Comparison of ENCODE assay signal across 15 cellular contexts in the genomic region with DNA sequence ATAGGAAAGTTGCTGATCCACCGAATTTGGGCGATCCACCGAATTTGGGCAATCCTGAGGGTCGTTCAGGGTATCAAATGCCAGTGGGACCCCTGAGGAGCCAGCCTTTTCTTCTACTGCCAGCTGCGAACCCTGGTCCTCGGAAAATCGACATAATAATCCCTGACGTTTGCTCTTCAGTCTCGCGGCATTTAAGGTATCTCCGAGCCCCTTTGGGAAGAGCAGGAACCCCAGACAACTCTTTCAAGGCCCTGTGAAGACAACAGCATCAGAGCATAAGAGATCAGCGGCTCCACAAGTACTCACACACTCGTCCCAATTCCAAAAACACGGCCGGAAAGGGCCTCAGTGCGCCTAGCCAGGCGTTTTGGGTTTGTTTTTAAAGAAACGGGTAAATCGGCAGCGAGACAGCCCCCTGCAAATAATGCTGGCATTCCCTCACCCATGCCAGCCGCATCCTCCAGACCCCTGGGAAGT. TPM values are rescaled to one million over a fixed set of nuclear protein-coding genes. Genes with fewer than 3 reads are reported as not detected.
DNase-seq lines count a peak whose midpoint lies in the region; ATAC-seq, FAIRE-seq and TF ChIP-seq lines count a peak whose summit lies in the region.
"Had no signal": no experiment of that assay in that cellular context is flagged by ENCODE, and none has a peak within 500 bp of the region (broad histone marks: within the 10 kb centered on the region; RNA-seq: fewer than 3 reads in every experiment).

No MANE protein-coding gene starts in this region.

- H3K9ac ChIP-seq in kidney (ENCODE audit: low read length in 2 of 2), result peak overlapping the region; percentile 94

- peaks cover 0 to 5% of the 10 kb centered on the region in 2 donors for H3K36me3 ChIP-seq in kidney (ENCODE audit: control insufficient read depth in 1 of 2, insufficient read depth in 2 of 2, low read length in 2 of 2)
- no peaks in the 10 kb centered on the region for H3K36me3 ChIP-seq in suprapubic skin
- H3K36me3 ChIP-seq: left lung had no signal

- TF ChIP-seq CTCF in kidney (IDR thresholded peaks at IDR 0.05; ENCODE audit: borderline replicate concordance, extremely low read depth, insufficient read depth) (no peak), suprapubic skin (IDR thresholded peaks at IDR 0.05) (no peak), CD14-positive monocyte (IDR thresholded peaks at IDR 0.05) (no peak)

- H3K9me3 ChIP-seq in kidney (ENCODE audit: control insufficient read depth in 1 of 2, low read length in 2 of 2), result no peaks in the 10 kb centered on the region
- H3K9me3 ChIP-seq in suprapubic skin, result no peaks in the 10 kb centered on the region
- H3K9me3 ChIP-seq: left lung, testis had no signal

- CTCF ChIA-PET in activated CD8-positive, alpha-beta memory T cell treated with anti-CD3 and anti-CD28 coated beads, Interleukin-2, amount 10 ng/mL, durations not matched to agents 7 days and 5 days (lab: Charles Lee), result no interaction called here

- H3K4me3 ChIP-seq in kidney (ENCODE audit: low read length in 2 of 2), result peak overlapping the region; percentile 67 to 77
- peak overlapping the region; percentile 46 for H3K4me3 ChIP-seq in suprapubic skin
- H3K4me3 ChIP-seq: left lung, PC-9 had no signal

- TF ChIP-seq POLR2A in suprapubic skin (IDR thresholded peaks at IDR 0.05), result no peak

- TF ChIP-seq EP300 in suprapubic skin (IDR thresholded peaks at IDR 0.05), result no peak

- intact Hi-C loops in kidney (cut with DNase I) (no loop called here), CD14-positive monocyte (cut with micrococcal nuclease) (no loop called here)

- DNase-seq in activated CD8-positive, alpha-beta memory T cell treated with anti-CD3 and anti-CD28 coated beads, Interleukin-2, amount 10 ng/mL, durations not matched to agents 7 days and 5 days, result no peak
- no peak for DNase-seq in activated CD8-positive, alpha-beta memory T cell treated with anti-CD3 and anti-CD28 coated beads, Interleukin-2, amount 50 U/mL, for 4 hours
- DNase-seq in RCC 7860 (ENCODE audit: low spot score) (peak; percentile 21), kidney (no peak), suprapubic skin (ENCODE audit: low spot score in 2 of 2) (no peak), CD14-positive monocyte (ENCODE audit: low spot score) (no peak), NAMALWA (ENCODE audit: low spot score) (no peak)
- DNase-seq: central memory CD4-positive, alpha-beta T cell; left lung; NCI-H187 treated with DMSO at 0.1 percent for 48 hours; PC-9; testis had no signal

- H3K27ac ChIP-seq in kidney (ENCODE audit: low read depth in 2 of 2, low read length in 2 of 2) (peak overlapping the region; percentile 83 to 93), suprapubic skin (no peak overlapping the region)
- H3K27ac ChIP-seq: left lung, PC-9, testis had no signal

- H3K27me3 ChIP-seq in suprapubic skin, result peaks cover 100% of the 10 kb centered on the region

- peaks cover 0 to 3% of the 10 kb centered on the region in 2 donors for H3K4me1 ChIP-seq in kidney (ENCODE audit: control insufficient read depth in 1 of 2, insufficient read depth in 1 of 2, low read depth in 1 of 2, low read length in 2 of 2)
- peaks cover 21% of the 10 kb centered on the region for H3K4me1 ChIP-seq in suprapubic skin
- H3K4me1 ChIP-seq: testis had no signal

- H3K4me1 Mint-ChIP-seq in activated CD8-positive, alpha-beta memory T cell treated with anti-CD3 and anti-CD28 coated beads, Interleukin-2, amount 10 ng/mL, durations not matched to agents 7 days and 5 days, result peaks cover 29% of the 10 kb centered on the region
- peaks cover 18% of the 10 kb centered on the region for H3K4me1 Mint-ChIP-seq in CD14-positive monocyte
- H3K4me1 Mint-ChIP-seq: activated T-helper 17 cell treated with anti-CD3 and anti-CD28 coated beads, Interleukin-2, amount 50 U/mL, for 72 hours had no signal

- no peaks in the 10 kb centered on the region for H3K9me3 Mint-ChIP-seq in activated CD8-positive, alpha-beta memory T cell treated with anti-CD3 and anti-CD28 coated beads, Interleukin-2, amount 10 ng/mL, durations not matched to agents 7 days and 5 days (ENCODE audit: low read depth)
- H3K9me3 Mint-ChIP-seq in CD14-positive monocyte, result peaks cover 0 to 46% (median 28%) of the 10 kb centered on the region in 7 donors
- H3K9me3 Mint-ChIP-seq: activated T-helper 17 cell treated with anti-CD3 and anti-CD28 coated beads, Interleukin-2, amount 50 U/mL, for 72 hours had no signal

- peaks cover 90% of the 10 kb centered on the region for H3K27me3 Mint-ChIP-seq in activated CD8-positive, alpha-beta memory T cell treated with anti-CD3 and anti-CD28 coated beads, Interleukin-2, amount 10 ng/mL, durations not matched to agents 7 days and 5 days
- peaks cover 42 to 83% (median 80%) of the 10 kb centered on the region in 3 donors for H3K27me3 Mint-ChIP-seq in CD14-positive monocyte (ENCODE audit: low read depth in 3 of 3)

- no peak for ATAC-seq in activated CD8-positive, alpha-beta memory T cell treated with anti-CD3 and anti-CD28 coated beads, Interleukin-2, amount 10 ng/mL, durations not matched to agents 7 days and 5 days
- no peak for ATAC-seq in HG03139 (IDR thresholded peaks at IDR 0.05; ENCODE audit: unreplicated experiment)
- ATAC-seq: activated T-helper 17 cell treated with anti-CD3 and anti-CD28 coated beads, Interleukin-2, amount 50 U/mL, for 72 hours; left lung had no signal

- FAIRE-seq in RCC 7860 (lab: Jason Lieb, UNC), result no peak
- FAIRE-seq in kidney (lab: Jason Lieb, UNC), result no peak
- FAIRE-seq: HTR-8/SVneo had no signal

- peak overlapping the region; percentile 66 for H3K27ac Mint-ChIP-seq in activated CD8-positive, alpha-beta memory T cell treated with anti-CD3 and anti-CD28 coated beads, Interleukin-2, amount 10 ng/mL, durations not matched to agents 7 days and 5 days
- no peak overlapping the region for H3K27ac Mint-ChIP-seq in CD14-positive monocyte
- H3K27ac Mint-ChIP-seq: activated T-helper 17 cell treated with anti-CD3 and anti-CD28 coated beads, Interleukin-2, amount 50 U/mL, for 72 hours had no signal

- 12% methylated on average over 21 of the region's 21 CpGs for WGBS in suprapubic skin

- peaks cover 19% of the 10 kb centered on the region for H3K36me3 Mint-ChIP-seq in activated CD8-positive, alpha-beta memory T cell treated with anti-CD3 and anti-CD28 coated beads, Interleukin-2, amount 10 ng/mL, durations not matched to agents 7 days and 5 days
- H3K36me3 Mint-ChIP-seq in CD14-positive monocyte, result peaks cover 0 to 11% of the 10 kb centered on the region in 2 donors

- peak overlapping the region; percentile 39 for H3K4me3 Mint-ChIP-seq in activated CD8-positive, alpha-beta memory T cell treated with anti-CD3 and anti-CD28 coated beads, Interleukin-2, amount 10 ng/mL, durations not matched to agents 7 days and 5 days
- peak overlapping the region in 1 of 2 donors; percentile 82 for H3K4me3 Mint-ChIP-seq in CD14-positive monocyte
- H3K4me3 Mint-ChIP-seq: activated T-helper 17 cell treated with anti-CD3 and anti-CD28 coated beads, Interleukin-2, amount 50 U/mL, for 72 hours had no signal

RNA-seq across cellular contexts. Expression of a gene that starts 1.0 kb away (rescaled TPM):
- under 1 TPM in 1 of 2 experiments, not detected in 1; 0.07 TPM for total RNA-seq in activated CD8-positive, alpha-beta memory T cell treated with anti-CD3 and anti-CD28 coated beads, Interleukin-2, amount 10 ng/mL, durations not matched to agents 7 days and 5 days
- total RNA-seq in kidney, result 31.8 TPM
- 4.4 TPM for polyA plus RNA-seq in kidney (ENCODE audit: insufficient read depth, low read depth, low replicate concordance)
- total RNA-seq in suprapubic skin, result under 1 TPM; 0.18 to 0.72 (median 0.42) TPM
- not detected for polyA plus RNA-seq in CD14-positive monocyte
- total RNA-seq: activated T-helper 17 cell treated with anti-CD3 and anti-CD28 coated beads, Interleukin-2, amount 50 U/mL, for 72 hours; left lung had no signal

Comparison
In these comparisons a context has a peak if more than half of its experiments do, and no peak if none do; other contexts are left out.
1. RNA of a gene that starts 1.0 kb away (total RNA-seq): 31.8 TPM in kidney (single experiment); 0.18 to 0.72 TPM in suprapubic skin and 0.07 TPM in activated CD8-positive, alpha-beta memory T cell treated with anti-CD3 and anti-CD28 coated beads, Interleukin-2, amount 10 ng/mL, durations not matched to agents 7 days and 5 days; every median in the first group is over 10 times any median in the second.